In genomic region chr4:102449751-102450352, GRCh38 we compare ENCODE assay signal across 8 cellular contexts. TPM values are rescaled to one million over a fixed set of nuclear protein-coding genes. Genes with fewer than 3 reads are reported as not detected.
DNase-seq lines count a peak whose midpoint lies in the region; ATAC-seq, FAIRE-seq and TF ChIP-seq lines count a peak whose summit lies in the region.

No MANE protein-coding gene starts in this region.

- H4K5ac ChIP-seq in H1 (ENCODE audit: insufficient read length, low read depth, low read length) = no peak overlapping the region

- no peak overlapping the region for H3K4ac ChIP-seq in H1 (replicated peaks; ENCODE audit: insufficient read length, low read depth, low read length)

- H3K14ac ChIP-seq in H1 (ENCODE audit: insufficient read length) = no peak overlapping the region

- TF ChIP-seq RAD21 in H1 (IDR thresholded peaks at IDR 0.05 in 1 of 2, conservative IDR thresholded peaks at IDR 0.05 in 1 of 2; ENCODE audit: low read depth in 2 of 2, low read length in 2 of 2) = peak; percentile 86 to 91

- H3K27me3 ChIP-seq in H1 (replicated peaks in 1 of 4; ENCODE audit: control insufficient read depth in 3 of 4, extremely low read depth in 1 of 4, insufficient read depth in 3 of 4, low read length in 3 of 4) (no peaks in the 10 kb centered on the region), tibial nerve (no peaks in the 10 kb centered on the region)

- no peak overlapping the region for H2AK5ac ChIP-seq in H1 (ENCODE audit: low read depth, low read length)

- no peak overlapping the region for H2AFZ ChIP-seq in H1 (ENCODE audit: low read length)

- peak; percentile 61 for DNase-seq in ACHN
- peak; percentile 22 for DNase-seq in GM12891 (ENCODE audit: insufficient read length, low spot score)
- DNase-seq in NCI-H2196 treated with DMSO at 0.1 percent for 48 hours (lab: John Stamatoyannopoulos, UW; ENCODE audit: unreplicated experiment) = peak; percentile 1
- DNase-seq in activated CD4-positive, alpha-beta T cell treated with anti-CD3 and anti-CD28 coated beads for 4 hours = peak; percentile 48 to 69
- DNase-seq in H1 (ENCODE audit: low read depth in 1 of 2, low spot score in 2 of 2) = no peak
- DNase-seq in myocyte (ENCODE audit: low read depth) = peak; percentile 78
- DNase-seq in tibial nerve (ENCODE audit: low spot score in 2 of 2) = peak in 1 of 2 donors; percentile 63

- TF ChIP-seq POLR2A in GM12891 (IDR thresholded peaks at IDR 0.05; ENCODE audit: low read depth, low read length) (no peak), H1 (IDR thresholded peaks at IDR 0.05; ENCODE audit: control extremely low read depth in 1 of 2, low read depth in 2 of 2, low read length in 2 of 2) (no peak), tibial nerve (IDR thresholded peaks at IDR 0.05) (no peak)

- H3K56ac ChIP-seq in H1 (replicated peaks; ENCODE audit: insufficient read length, low read depth, low read length) = no peak overlapping the region

- FAIRE-seq in GM12891 (lab: Jason Lieb, UNC) = peak; percentile 86
- FAIRE-seq in H1 (lab: Jason Lieb, UNC) = peak; percentile 91

- no peaks in the 10 kb centered on the region for H3K23me2 ChIP-seq in H1 (ENCODE audit: low read depth, low read length)

- no peak overlapping the region for H2BK120ac ChIP-seq in H1 (replicated peaks; ENCODE audit: low read depth, low read length)

- H3K4me3 ChIP-seq in H1 (ENCODE audit: extremely low read depth in 1 of 4, insufficient read depth in 2 of 4, low read depth in 3 of 4, low read length in 4 of 4) (no peak overlapping the region), tibial nerve (no peak overlapping the region)

- in situ Hi-C loops in ACHN (cut with HindIII; ENCODE audit: low pct_ligation_motif_present, low pct_unique_long_range_greater_than_20kb, low sequenced_read_pairs) = no loop called here

- TF ChIP-seq EP300 in H1 (IDR thresholded peaks at IDR 0.05; ENCODE audit: borderline replicate concordance in 1 of 2, low read depth in 2 of 2, low read length in 2 of 2) = no peak
- TF ChIP-seq EP300 in tibial nerve (IDR thresholded peaks at IDR 0.05) = no peak

- no peak overlapping the region for H2BK12ac ChIP-seq in H1 (ENCODE audit: low read depth, low read length)

- ATAC-seq in HG02973 (IDR thresholded peaks at IDR 0.05; ENCODE audit: unreplicated experiment) = peak; percentile 82

- TF ChIP-seq CTCF in H1 (IDR thresholded peaks at IDR 0.05; ENCODE audit: control extremely low read depth in 1 of 3, insufficient read depth in 1 of 3, low read depth in 1 of 3, low read length in 3 of 3) (peak in 2 of 3 experiments; percentile 71 to 77; a peak in 3 of 4 replicates), tibial nerve (IDR thresholded peaks at IDR 0.05) (peak; percentile 45 to 71 (median 51))

- H4K20me1 ChIP-seq in H1 (replicated peaks in 1 of 2; ENCODE audit: control insufficient read depth in 1 of 2, insufficient read depth in 2 of 2, low read length in 2 of 2) = no peaks in the 10 kb centered on the region

- H3K9me3 ChIP-seq in H1 (ENCODE audit: insufficient read depth in 2 of 2, low read depth in 1 of 2, low read length in 1 of 2) (no peaks in the 10 kb centered on the region), tibial nerve (no peaks in the 10 kb centered on the region)

- H3K18ac ChIP-seq in H1 (ENCODE audit: extremely low read depth, low read length) = no peak overlapping the region

- H3K79me1 ChIP-seq in H1 (ENCODE audit: low read depth, low read length) = no peaks in the 10 kb centered on the region

- POLR2A ChIA-PET in H1 (lab: Charles Lee; ENCODE audit: partially characterized antibody) = no interaction called here

- H3K4me2 ChIP-seq in H1 (ENCODE audit: insufficient read depth in 1 of 2, low read depth in 2 of 2, low read length in 2 of 2) = no peak overlapping the region

- no peak overlapping the region for H2BK5ac ChIP-seq in H1 (ENCODE audit: low read depth, low read length)

- H4K91ac ChIP-seq in H1 (replicated peaks; ENCODE audit: insufficient read length, low read length) = no peak overlapping the region

- no peak overlapping the region for H3K27ac ChIP-seq in H1 (ENCODE audit: low read depth, low read length)
- no peak overlapping the region for H3K27ac ChIP-seq in tibial nerve

- H4K8ac ChIP-seq in H1 (ENCODE audit: extremely low read depth, insufficient read depth, low read length) = no peak overlapping the region

- H2BK20ac ChIP-seq in H1 (ENCODE audit: low read length) = no peak overlapping the region

- H2BK15ac ChIP-seq in H1 (ENCODE audit: low read length) = no peak overlapping the region

- CTCF ChIA-PET in H1 (lab: Charles Lee; ENCODE audit: partially characterized antibody) = interaction anchor here (0.7 to 1.9 kb wide), 6 partner anchors 12 to 615 kb away, joined by 3 to 9 read pairs (median 4); no protein-coding TSS in a partner anchor

- WGBS in H1 (ENCODE audit: extremely low coverage in 1 of 2, insufficient coverage in 1 of 2, insufficient read length in 1 of 2, insufficient replicate concordance in 2 of 2, low coverage in 1 of 2, low lambda C conversion rate in 2 of 2, missing lambda C conversion rate in 1 of 2), 2 experiments = 73% methylated on average over 4 of the region's 4 CpGs; no CpG with 5 or more reads in 1 of the 2 experiments
- WGBS in tibial nerve, 2 donors = 44 to 61% methylated on average over 4 of the region's 4 CpGs

- H3K9ac ChIP-seq in H1 (replicated peaks in 1 of 4; ENCODE audit: extremely low read depth in 1 of 4, low read depth in 3 of 4, low read length in 3 of 4) = no peak overlapping the region

- H3K23ac ChIP-seq in H1 (ENCODE audit: insufficient read length) = no peak overlapping the region

- H3K79me2 ChIP-seq in H1 (ENCODE audit: control insufficient read depth in 1 of 2, insufficient read depth in 2 of 2, low read length in 2 of 2) = no peaks in the 10 kb centered on the region

- H3K4me1 ChIP-seq in H1 (replicated peaks in 1 of 4; ENCODE audit: control insufficient read depth in 3 of 4, insufficient read depth in 4 of 4, low read length in 3 of 4) (no peaks in the 10 kb centered on the region; a peak in 1 of 7 replicates), tibial nerve (no peaks in the 10 kb centered on the region)

- H3K36me3 ChIP-seq in H1 (ENCODE audit: control insufficient read depth in 2 of 4, insufficient read depth in 4 of 4, low read length in 3 of 4) (no peaks in the 10 kb centered on the region), tibial nerve (no peaks in the 10 kb centered on the region)

TF ChIP-seq in GM12891, 5 proteins besides CTCF, POLR2A, EP300 and RAD21:
- TF ChIP-seq SPI1 (IDR thresholded peaks at IDR 0.05; ENCODE audit: low read depth, low read length) (no peak), TAF1 (IDR thresholded peaks at IDR 0.05; ENCODE audit: low read depth, low read length) (no peak), POLR2AphosphoS5 (IDR thresholded peaks at IDR 0.05; ENCODE audit: low read depth, low read length) (no peak)

TF ChIP-seq in H1, 55 proteins besides CTCF, POLR2A, EP300 and RAD21:
- TF ChIP-seq TBP (IDR thresholded peaks at IDR 0.05; ENCODE audit: low read depth, low read length) (no peak), NRF1 (IDR thresholded peaks at IDR 0.05; ENCODE audit: low read depth, low read length) (no peak), EZH2 (IDR thresholded peaks at IDR 0.05; ENCODE audit: low read depth, low read length, severe bottlenecking) (no peak), E2F6 (IDR thresholded peaks at IDR 0.05) (no peak), CHD2 (IDR thresholded peaks at IDR 0.05; ENCODE audit: low read length) (no peak)
- TF ChIP-seq, protein P1, sequence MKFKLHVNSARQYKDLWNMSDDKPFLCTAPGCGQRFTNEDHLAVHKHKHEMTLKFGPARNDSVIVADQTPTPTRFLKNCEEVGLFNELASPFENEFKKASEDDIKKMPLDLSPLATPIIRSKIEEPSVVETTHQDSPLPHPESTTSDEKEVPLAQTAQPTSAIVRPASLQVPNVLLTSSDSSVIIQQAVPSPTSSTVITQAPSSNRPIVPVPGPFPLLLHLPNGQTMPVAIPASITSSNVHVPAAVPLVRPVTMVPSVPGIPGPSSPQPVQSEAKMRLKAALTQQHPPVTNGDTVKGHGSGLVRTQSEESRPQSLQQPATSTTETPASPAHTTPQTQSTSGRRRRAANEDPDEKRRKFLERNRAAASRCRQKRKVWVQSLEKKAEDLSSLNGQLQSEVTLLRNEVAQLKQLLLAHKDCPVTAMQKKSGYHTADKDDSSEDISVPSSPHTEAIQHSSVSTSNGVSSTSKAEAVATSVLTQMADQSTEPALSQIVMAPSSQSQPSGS (IDR thresholded peaks at IDR 0.05; ENCODE audit: low read length) = no peak

RNA-seq across cellular contexts. Expression of gene NFKB1, which starts 51.3 kb away (rescaled TPM):
- 47.8 TPM for polyA plus RNA-seq in GM12891 (2012; ENCODE audit: low read depth, missing spikeins)
- 6.2 and 6.8 TPM in 2 replicates for total RNA-seq in H1 (2021; fragmentation: NEBNext Ultra II Directional; extraction: Animal tissue kit (Norgen Biotek cat#: 25700))
- polyA plus RNA-seq in H1 (2011; rRNA removed) = 2.4 and 2.9 TPM in 2 replicates
- 2.8 TPM for polyA plus RNA-seq in H1 (2011; cell fraction: cytosol; rRNA removed)
- polyA plus RNA-seq in H1 (2011; cell fraction: nucleus; rRNA removed) = 3.1 TPM
- polyA plus RNA-seq in H1 (2012, experiment 1 of 2) = 4.7 to 5.3 TPM (median 5.0 TPM) in 4 replicates
- 2.0 TPM for polyA plus RNA-seq in H1 (2012, experiment 2 of 2)
- 3.2 TPM for polyA plus RNA-seq in H1 (2013, experiment 1 of 2)
- polyA plus RNA-seq in H1 (2013, experiment 2 of 2) = 3.7 TPM
- 4.4 and 6.4 TPM in 2 replicates for polyA minus RNA-seq in H1 (2011; rRNA and poly(A)+ RNA removed)
- 4.0 TPM for polyA minus RNA-seq in H1 (2011; cell fraction: cytosol; rRNA and poly(A)+ RNA removed)
- polyA minus RNA-seq in H1 (2011; cell fraction: nucleus; rRNA and poly(A)+ RNA removed) = 2.8 TPM
- total RNA-seq in myocyte (25.5 and 33.4 TPM in 2 replicates), tibial nerve (10 to 100 TPM; 21.6 to 44.8 (median 28.3) TPM)
- 20.0 TPM for polyA plus RNA-seq in myocyte (2012)

Comparison
In these comparisons a context has a peak if more than half of its experiments do, and no peak if none do; other contexts are left out.
1. DNase-seq: peak in ACHN (single experiment), GM12891 (single experiment), NCI-H2196 treated with DMSO at 0.1 percent for 48 hours (single experiment), activated CD4-positive, alpha-beta T cell treated with anti-CD3 and anti-CD28 coated beads for 4 hours (2 of 2) and myocyte (single experiment); none in H1 (0 of 2).